Comparison of ENCODE assay signal across 8 cellular contexts in the genomic region with DNA sequence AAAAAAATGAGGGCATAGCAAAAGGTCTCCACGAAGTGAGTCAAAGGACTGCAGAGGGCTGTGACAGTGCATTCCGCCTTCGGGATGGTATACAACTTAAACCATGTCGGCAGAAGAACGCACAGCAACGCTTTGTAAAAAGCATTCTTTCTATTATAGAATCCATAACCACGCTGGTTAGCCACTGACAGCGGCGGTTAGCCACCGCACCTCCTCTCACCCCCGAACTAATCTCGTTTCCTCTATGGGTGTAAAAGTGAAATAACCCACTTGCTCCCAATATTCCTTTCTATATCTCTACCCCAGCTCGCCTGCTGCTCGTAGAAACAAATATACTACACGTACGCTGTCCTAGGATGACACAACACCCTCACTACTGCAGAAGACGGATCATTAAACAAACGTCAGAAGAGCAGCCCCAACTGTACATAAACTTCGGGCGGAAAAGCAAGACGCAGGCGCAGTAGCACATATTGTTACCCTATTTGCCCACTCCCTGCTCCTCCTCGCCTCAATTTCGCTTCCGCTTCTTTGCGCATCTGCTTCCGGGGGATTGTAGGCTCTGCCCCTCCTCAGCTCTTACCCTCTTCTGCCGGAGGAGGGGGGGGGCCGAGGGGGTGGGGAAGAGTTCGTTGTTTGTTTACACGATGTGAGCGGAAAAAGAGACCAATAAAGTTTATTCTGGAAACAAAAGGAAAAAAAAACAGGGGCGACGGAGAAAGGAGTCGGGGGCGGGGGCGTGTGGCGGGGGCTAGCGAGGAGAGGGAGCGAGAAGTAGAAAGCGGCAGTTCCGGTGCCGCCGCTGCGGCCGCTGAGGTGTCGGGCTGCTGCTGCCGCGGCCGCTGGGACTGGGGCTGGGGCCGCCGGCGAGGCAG. TPM values are rescaled to one million over a fixed set of nuclear protein-coding genes. Genes with fewer than 3 reads are reported as not detected.
A peak's percentile ranks its signal among the peaks of the same experiment; 100 is the strongest.
DNase-seq lines count a peak whose midpoint lies in the region; ATAC-seq lines count a peak whose summit lies in the region.

A gene (plus strand): TSS at position 787 of the 875 bp plus-strand sequence. CDS start 50,469 bp downstream, outside the sequence.

- WGBS in aorta, 2 donors, result 0% methylated on average over 51 to 53 of the region's 53 CpGs

- ATAC-seq in GM18499 (IDR thresholded peaks at IDR 0.05; ENCODE audit: insufficient read depth, unreplicated experiment) (peak; percentile 67), HG02943 (IDR thresholded peaks at IDR 0.05; ENCODE audit: low read depth, unreplicated experiment) (peak; percentile 81), aorta (ENCODE audit: low FRiP score) (peak; percentile 98)

- no peaks in the 10 kb centered on the region for H3K36me3 ChIP-seq in rectal smooth muscle tissue (ENCODE audit: control insufficient read depth, insufficient read depth, low read length)
- no peaks in the 10 kb centered on the region for H3K36me3 ChIP-seq in aorta (ENCODE audit: control insufficient read depth in 1 of 2, insufficient read depth in 2 of 2, low read length in 1 of 2)

- peak within 1 kb of the TSS; percentile 78 for H3K9ac ChIP-seq in rectal smooth muscle tissue (ENCODE audit: low read length)

- DNase-seq in NCI-H187 treated with DMSO at 0.1 percent for 48 hours (lab: John Stamatoyannopoulos, UW), result peak; percentile 96
- DNase-seq in anterior cingulate cortex (lab: John Stamatoyannopoulos, UW), result peak; percentile 71 to 99 (median 95)
- DNase-seq in hepatic stellate cell (ENCODE audit: low spot score), result peak; percentile 87
- peak; percentile 96 to 97 for DNase-seq in aorta

- H3K4me3 ChIP-seq in rectal smooth muscle tissue (ENCODE audit: low read length), result peak within 1 kb of the TSS; percentile 96
- peak within 1 kb of the TSS; percentile 94 to 100 for H3K4me3 ChIP-seq in aorta (ENCODE audit: low read length in 2 of 2)

- H3K4me1 ChIP-seq in rectal smooth muscle tissue (ENCODE audit: control insufficient read depth, insufficient read depth, low read length), result peaks cover 10% of the 10 kb centered on the region
- H3K4me1 ChIP-seq in aorta (ENCODE audit: control insufficient read depth in 1 of 2, insufficient read depth in 2 of 2, low read length in 2 of 2), result peaks cover 0 to 7% of the 10 kb centered on the region in 2 donors

- intact Hi-C loops in T-helper 2 cell treated with Interferon-gamma antibody and Interleukin-4, amounts not matched to agents 100 ng/mL and 5 ng/mL, for 36 hours (cut with micrococcal nuclease), result loop anchor here (1.0 to 5.0 kb wide), 12 partner anchors 33 to 505 kb away; a partner anchor contains a TSS
- intact Hi-C loops in aorta (cut with DNase I), result loop anchor here (2.0 to 5.0 kb wide), 5 partner anchors 34 to 174 kb away; a partner anchor contains a TSS

- H3K27me3 ChIP-seq in rectal smooth muscle tissue (ENCODE audit: control insufficient read depth, insufficient read depth, low read length) (no peaks in the 10 kb centered on the region), aorta (ENCODE audit: control insufficient read depth in 1 of 2, insufficient read depth in 2 of 2, low read length in 1 of 2) (no peaks in the 10 kb centered on the region)

- H3K9me3 ChIP-seq in aorta (ENCODE audit: control insufficient read depth, low read length), result no peaks in the 10 kb centered on the region

- peak within 1 kb of the TSS; percentile 92 for H3K27ac ChIP-seq in rectal smooth muscle tissue (ENCODE audit: low read depth, low read length)
- H3K27ac ChIP-seq in aorta (ENCODE audit: low read depth in 1 of 2, low read length in 2 of 2), result peak within 1 kb of the TSS; percentile 86 to 96

RNA-seq across cellular contexts. Expression of the gene that starts here (rescaled TPM):
- total RNA-seq in T-helper 2 cell treated with Interferon-gamma antibody and Interleukin-4, amounts not matched to agents 100 ng/mL and 5 ng/mL, for 36 hours, result 20.0 and 20.8 TPM in 2 replicates
- 10 to 100 TPM; 37.6 to 39.1 TPM for total RNA-seq in aorta
- polyA plus RNA-seq in aorta, result 10 to 100 TPM in 1 of 2 donors, 1 to 10 TPM in 1; 7.6 to 13.9 TPM

Comparison
In these comparisons a context has a peak if more than half of its experiments do, and no peak if none do; other contexts are left out.
1. Peak in every context shown above with its lines: DNase-seq, ATAC-seq, H3K4me3 ChIP-seq and H3K27ac ChIP-seq.